Comparison of ENCODE assay signal across 8 cellular contexts in genomic region chr7:65621556-65622201, GRCh38.
DNase-seq lines count a peak whose midpoint lies in the region; ATAC-seq, FAIRE-seq and TF ChIP-seq lines count a peak whose summit lies in the region.
"Not testable (repeated sequence)": the region's sequence is repeated elsewhere in the genome, so short reads cannot be mapped to it uniquely, and the experiment has no call there.

No MANE protein-coding gene starts in this region.

- H3K4me1 ChIP-seq in left ventricle myocardium inferior, pancreas, upper lobe of right lung: not testable (repeated sequence)

- not testable (repeated sequence) for H3K9me3 ChIP-seq in left ventricle myocardium inferior (replicated peaks); pancreas; upper lobe of right lung

- 9 to 16% methylated on average over 4 to 6 of the region's 6 CpGs for WGBS in pancreas, 2 donors

- ATAC-seq in HG03159 (IDR thresholded peaks at IDR 0.05; ENCODE audit: unreplicated experiment) = peak; percentile 54
- peak in 3 of 4 donors; percentile 61 to 69 (median 63) for ATAC-seq in pancreas
- ATAC-seq in upper lobe of right lung = peak; percentile 39

- in situ Hi-C loops in brain microvascular endothelial cell (cut with HindIII; ENCODE audit: low pct_ligation_motif_present, low sequenced_read_pairs) = not testable (repeated sequence)

- not testable (repeated sequence) for H3K4me3 ChIP-seq in brain microvascular endothelial cell (ENCODE audit: low read depth, low read length); left ventricle myocardium inferior; pancreas; upper lobe of right lung

- FAIRE-seq in pancreas (lab: Jason Lieb, UNC) = peak; percentile 63

- not testable (repeated sequence) for H3K36me3 ChIP-seq in brain microvascular endothelial cell (replicated peaks); left ventricle myocardium inferior; pancreas; upper lobe of right lung

- DNase-seq in EL (peak; percentile 9), NCI-H748 (lab: John Stamatoyannopoulos, UW; ENCODE audit: unreplicated experiment) (peak; percentile 36), brain microvascular endothelial cell (peak; percentile 16), left ventricle myocardium inferior (peak; percentile 18), pancreas (peak in 4 of 6 donors; percentile 4 to 72 (median 32)), upper lobe of right lung (peak; percentile 66)
- peak; percentile 56 for DNase-seq in activated CD4-positive, alpha-beta T cell treated with anti-CD3 and anti-CD28 coated beads for 48 hours

- TF ChIP-seq CTCF in brain microvascular endothelial cell (IDR thresholded peaks at IDR 0.05; ENCODE audit: low read depth, low read length, missing control alignments) (peak; percentile 63), left ventricle myocardium inferior (IDR thresholded peaks at IDR 0.05; ENCODE audit: borderline replicate concordance) (peak; percentile 66), pancreas (IDR thresholded peaks at IDR 0.05) (peak in 3 of 4 donors; percentile 53 to 56 (median 55)), upper lobe of right lung (IDR thresholded peaks at IDR 0.05) (peak; percentile 61)

- not testable (repeated sequence) for H3K27me3 ChIP-seq in brain microvascular endothelial cell (replicated peaks); pancreas
- H3K27me3 ChIP-seq in left ventricle myocardium inferior (ENCODE audit: low read depth) = peaks cover 93% of the 10 kb centered on the region
- H3K27me3 ChIP-seq in upper lobe of right lung = peaks cover 40% of the 10 kb centered on the region

- intact Hi-C loops in left ventricle myocardium inferior (cut with micrococcal nuclease); pancreas (cut with DNase I); upper lobe of right lung (cut with DNase I): not testable (repeated sequence)

- not testable (repeated sequence) for H3K27ac ChIP-seq in brain microvascular endothelial cell; left ventricle myocardium inferior (replicated peaks); pancreas; upper lobe of right lung

Comparison
In these comparisons a context has a peak if more than half of its experiments do, and no peak if none do; other contexts are left out.
1. DNase-seq: peak in every context shown above with its lines; median percentile 66 in upper lobe of right lung; 56 in activated CD4-positive, alpha-beta T cell treated with anti-CD3 and anti-CD28 coated beads for 48 hours; 36 in NCI-H748; 32 in pancreas; 18 in left ventricle myocardium inferior; 16 in brain microvascular endothelial cell; 9 in EL.